Comparison of ENCODE assay signal across 24 cellular contexts in the genomic region with DNA sequence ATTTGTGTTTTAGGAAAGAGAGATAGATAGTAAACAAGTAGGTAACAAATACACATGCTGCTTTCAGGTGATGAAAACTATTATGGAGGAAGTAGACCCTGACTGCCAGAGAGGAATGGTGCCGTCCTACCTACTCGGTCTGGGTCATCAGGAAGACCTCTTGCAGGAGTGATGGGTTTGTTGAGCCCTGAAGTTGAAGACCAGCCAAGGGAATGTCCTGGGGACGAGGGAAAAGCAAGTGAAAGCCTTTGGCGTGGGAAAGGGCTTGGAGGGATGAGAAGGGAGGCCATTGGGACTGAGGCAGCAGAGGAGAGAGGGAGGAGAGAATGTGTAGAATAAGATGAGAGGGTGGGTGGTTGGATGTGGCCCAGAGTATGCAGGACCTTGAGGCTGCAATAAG.
"Had no signal": no experiment of that assay in that cellular context is flagged by ENCODE, and none has a peak within 500 bp of the region (broad histone marks: within the 10 kb centered on the region; RNA-seq: fewer than 3 reads in every experiment).

No MANE protein-coding gene starts in this region.

- H3K9me3 ChIP-seq: right lobe of liver, transverse colon, uterus had no signal

- H3K36me3 Mint-ChIP-seq: stimulated activated memory B cell treated with anti-CD40 and anti-IgM and Interleukin-4, amounts not matched to agents 10 μg/mL and 1 μg/mL and 100 μg/mL, for 72 hours had no signal

- H3K27ac Mint-ChIP-seq: mesothelial cell of epicardium; naive B cell; natural killer cell; stimulated activated memory B cell treated with anti-CD40 and anti-IgM and Interleukin-4, amounts not matched to agents 10 μg/mL and 1 μg/mL and 100 μg/mL, for 72 hours; stimulated activated naive CD8-positive, alpha-beta T cell treated with anti-CD3 and anti-CD28 coated beads, Interleukin-15, amount 100 ng/mL, for 72 hours had no signal

- H3K36me3 ChIP-seq: heart right ventricle, left ventricle myocardium inferior, right atrium auricular region, right lobe of liver, transverse colon, uterus had no signal

- H3K4me3 ChIP-seq: heart right ventricle, hepatocyte, left ventricle myocardium inferior, lung, right atrium auricular region, right lobe of liver, smooth muscle cell, transverse colon, uterus had no signal

- H3K27ac ChIP-seq: heart right ventricle, hepatocyte, left ventricle myocardium inferior, parathyroid adenoma, right atrium auricular region, right lobe of liver, transverse colon, uterus had no signal

- H2AFZ ChIP-seq: hepatocyte, parathyroid adenoma had no signal

- H3K4me2 ChIP-seq: hepatocyte, smooth muscle cell had no signal

- H3K4me3 Mint-ChIP-seq: mesothelial cell of epicardium; naive B cell; natural killer cell; stimulated activated memory B cell treated with anti-CD40 and anti-IgM and Interleukin-4, amounts not matched to agents 10 μg/mL and 1 μg/mL and 100 μg/mL, for 72 hours; stimulated activated naive CD8-positive, alpha-beta T cell treated with anti-CD3 and anti-CD28 coated beads, Interleukin-15, amount 100 ng/mL, for 72 hours had no signal

- H3K27me3 ChIP-seq: heart right ventricle, hepatocyte, right atrium auricular region, right lobe of liver, transverse colon, uterus had no signal

- H3K4me1 Mint-ChIP-seq: naive B cell; natural killer cell; stimulated activated memory B cell treated with anti-CD40 and anti-IgM and Interleukin-4, amounts not matched to agents 10 μg/mL and 1 μg/mL and 100 μg/mL, for 72 hours; stimulated activated naive CD8-positive, alpha-beta T cell treated with anti-CD3 and anti-CD28 coated beads, Interleukin-15, amount 100 ng/mL, for 72 hours had no signal

- H3K4me1 ChIP-seq: parathyroid adenoma, right lobe of liver, transverse colon, uterus had no signal

- H3K9ac ChIP-seq: parathyroid adenoma had no signal

- DNase-seq: heart right ventricle; islet precursor cell; left ventricle myocardium inferior; mesendoderm; naive B cell; natural killer cell; nucleus accumbens; right lobe of liver; stimulated activated CD4-positive, alpha-beta T cell treated with anti-CD3 and anti-CD28 coated beads, Interleukin-1b, Interleukin-23, amount 100 ng/mL, for 48 hours; stimulated activated CD4-positive, alpha-beta T cell treated with anti-CD3 and anti-CD28 coated beads, Interleukin-2, amount 100 ng/mL, for 48 hours; stimulated activated CD4-positive, alpha-beta T cell treated with anti-CD3 and anti-CD28 coated beads, Interleukin-4, amount 100 ng/mL, for 4 hours; stimulated activated CD8-positive, alpha-beta memory T cell treated with anti-CD3 and anti-CD28 coated beads, Interleukin-4, amount 100 ng/mL, for 48 hours; stimulated activated naive CD4-positive, alpha-beta T cell treated with Interleukin-2 at 50 U/mL for 16 hours; stimulated activated naive CD8-positive, alpha-beta T cell treated with anti-CD3 and anti-CD28 coated beads, Interleukin-15, amount 100 ng/mL, for 72 hours; substantia nigra; transverse colon; uterus had no signal
